In genomic region chr2:135819211-135819610, GRCh38 we compare ENCODE assay signal across 9 cellular contexts. TPM values are rescaled to one million over a fixed set of nuclear protein-coding genes. Genes with fewer than 3 reads are reported as not detected.
DNase-seq lines count a peak whose midpoint lies in the region; ATAC-seq and TF ChIP-seq lines count a peak whose summit lies in the region.
"Had no signal": no experiment of that assay in that cellular context is flagged by ENCODE, and none has a peak within 500 bp of the region (broad histone marks: within the 10 kb centered on the region; RNA-seq: fewer than 3 reads in every experiment).

No MANE protein-coding gene starts in this region.

- peaks cover 6 to 16% of the 10 kb centered on the region in 2 donors for H3K4me1 Mint-ChIP-seq in stimulated activated naive B cell treated with anti-CD40 and anti-IgM and Interleukin-4, amounts not matched to agents 10 μg/mL and 1 μg/mL and 100 μg/mL, for 72 hours

- ATAC-seq in HG03342 (IDR thresholded peaks at IDR 0.05; ENCODE audit: unreplicated experiment), result no peak
- no peak for ATAC-seq in stimulated activated naive B cell treated with anti-CD40 and anti-IgM and Interleukin-4, amounts not matched to agents 10 μg/mL and 1 μg/mL and 100 μg/mL, for 72 hours (replicated peaks)

- DNase-seq in NCI-H69 (lab: John Stamatoyannopoulos, UW) (peak; percentile 47), astrocyte of the cerebellum (ENCODE audit: low read depth) (no peak), left ventricle myocardium inferior (no peak)
- DNase-seq in stimulated activated CD4-positive, alpha-beta T cell treated with anti-CD3 and anti-CD28 coated beads, Interleukin-1b, Interleukin-23, amount 100 ng/mL, for 48 hours, result peak; percentile 74
- DNase-seq in stimulated activated naive B cell treated with anti-CD40 and anti-IgM and Interleukin-4, amounts not matched to agents 10 μg/mL and 1 μg/mL and 100 μg/mL, for 72 hours, result no peak

- intact Hi-C loops in left ventricle myocardium inferior (cut with micrococcal nuclease), result no loop called here

- peaks cover 0 to 5% of the 10 kb centered on the region in 2 donors for H3K27me3 Mint-ChIP-seq in stimulated activated naive B cell treated with anti-CD40 and anti-IgM and Interleukin-4, amounts not matched to agents 10 μg/mL and 1 μg/mL and 100 μg/mL, for 72 hours

- H3K4me3 ChIP-seq in astrocyte of the cerebellum (ENCODE audit: low read depth, low read length) (no peak overlapping the region), left ventricle myocardium inferior (no peak overlapping the region)
- H3K4me3 ChIP-seq: lung, SJSA1 had no signal

- H3K9me3 Mint-ChIP-seq in stimulated activated naive B cell treated with anti-CD40 and anti-IgM and Interleukin-4, amounts not matched to agents 10 μg/mL and 1 μg/mL and 100 μg/mL, for 72 hours, result peaks cover 8 to 12% of the 10 kb centered on the region in 2 donors

- TF ChIP-seq CTCF in GM12874 (IDR thresholded peaks at IDR 0.05; ENCODE audit: insufficient read depth, low read depth, low read length) (peak; percentile 42; the same call in 1 of the 2 replicates), astrocyte of the cerebellum (IDR thresholded peaks at IDR 0.05; ENCODE audit: low read depth, low read length, missing control alignments) (peak; percentile 23), left ventricle myocardium inferior (IDR thresholded peaks at IDR 0.05; ENCODE audit: borderline replicate concordance) (no peak)

- no peaks in the 10 kb centered on the region for H3K27me3 ChIP-seq in left ventricle myocardium inferior (ENCODE audit: low read depth)
- H3K27me3 ChIP-seq: SJSA1 had no signal

- in situ Hi-C loops in astrocyte of the cerebellum (cut with HindIII; ENCODE audit: low sequenced_read_pairs), result no loop called here

- no peaks in the 10 kb centered on the region for H3K36me3 ChIP-seq in left ventricle myocardium inferior
- H3K36me3 ChIP-seq: SJSA1 had no signal

- H3K27ac ChIP-seq in left ventricle myocardium inferior (replicated peaks), result no peak overlapping the region
- H3K27ac ChIP-seq: SJSA1 had no signal

- peaks cover 25% of the 10 kb centered on the region for H3K9me3 ChIP-seq in left ventricle myocardium inferior (replicated peaks)

- no peak overlapping the region for H3K27ac Mint-ChIP-seq in stimulated activated naive B cell treated with anti-CD40 and anti-IgM and Interleukin-4, amounts not matched to agents 10 μg/mL and 1 μg/mL and 100 μg/mL, for 72 hours

- H3K4me1 ChIP-seq in left ventricle myocardium inferior, result no peaks in the 10 kb centered on the region

- peaks cover 11 to 17% of the 10 kb centered on the region in 2 donors for H3K36me3 Mint-ChIP-seq in stimulated activated naive B cell treated with anti-CD40 and anti-IgM and Interleukin-4, amounts not matched to agents 10 μg/mL and 1 μg/mL and 100 μg/mL, for 72 hours

- no peak overlapping the region for H3K4me3 Mint-ChIP-seq in stimulated activated naive B cell treated with anti-CD40 and anti-IgM and Interleukin-4, amounts not matched to agents 10 μg/mL and 1 μg/mL and 100 μg/mL, for 72 hours

RNA-seq across cellular contexts. Expression of gene LCT, which starts 17.8 kb away (rescaled TPM):
- not detected for total RNA-seq in left ventricle myocardium inferior
- total RNA-seq: SJSA1 had no signal

RNA-seq across cellular contexts. Expression of gene MCM6, which starts 57.0 kb away (rescaled TPM):
- total RNA-seq in left ventricle myocardium inferior, result 2.9 TPM

Comparison
In these comparisons a context has a peak if more than half of its experiments do, and no peak if none do; other contexts are left out.
1. DNase-seq: peak in NCI-H69 (single experiment) and stimulated activated CD4-positive, alpha-beta T cell treated with anti-CD3 and anti-CD28 coated beads, Interleukin-1b, Interleukin-23, amount 100 ng/mL, for 48 hours (single experiment); none in astrocyte of the cerebellum (single experiment), left ventricle myocardium inferior (single experiment) and stimulated activated naive B cell treated with anti-CD40 and anti-IgM and Interleukin-4, amounts not matched to agents 10 μg/mL and 1 μg/mL and 100 μg/mL, for 72 hours (single experiment).